8 cellular contexts compared by ENCODE assay signal in genomic region chrX:137052641-137053235, GRCh38. TPM values are rescaled to one million over a fixed set of nuclear protein-coding genes. Genes with fewer than 3 reads are reported as not detected.
DNase-seq lines count a peak whose midpoint lies in the region; ATAC-seq and TF ChIP-seq lines count a peak whose summit lies in the region.

No MANE protein-coding gene starts in this region.

- peaks cover 69% of the 10 kb centered on the region for H3K27me3 ChIP-seq in HUES64 (ENCODE audit: insufficient read depth, low read length)
- peaks cover 62% of the 10 kb centered on the region for H3K27me3 ChIP-seq in WERI-Rb-1 (ENCODE audit: insufficient read depth, low read depth, severe bottlenecking)

- 6% methylated on average over 34 of the region's 37 CpGs for WGBS in HUES64

- H3K4me1 ChIP-seq in HUES64 (ENCODE audit: insufficient read depth, low read length) = no peaks in the 10 kb centered on the region

- ATAC-seq in GM19035 (IDR thresholded peaks at IDR 0.05; ENCODE audit: unreplicated experiment) = peak; percentile 13

- TF ChIP-seq CTCF in AG04449 (IDR thresholded peaks at IDR 0.05; ENCODE audit: insufficient read depth, low read length, missing control alignments) (no peak), WERI-Rb-1 (IDR thresholded peaks at IDR 0.05; ENCODE audit: low read depth, low read length) (no peak)

- no peaks in the 10 kb centered on the region for H3K9me3 ChIP-seq in HUES64 (ENCODE audit: insufficient read depth, low read depth, low read length)
- H3K9me3 ChIP-seq in WERI-Rb-1 (ENCODE audit: severe bottlenecking) = no peaks in the 10 kb centered on the region

- POLR2A ChIA-PET in AG04449 (lab: Yijun Ruan, JAX) = no interaction called here

- H3K4me3 ChIP-seq in AG04449 (ENCODE audit: low read depth, low read length) (peak overlapping the region; percentile 47), HUES64 (ENCODE audit: low read length) (peak overlapping the region; percentile 54), WERI-Rb-1 (ENCODE audit: low read depth, low read length) (no peak overlapping the region)

- H3K36me3 ChIP-seq in HUES64 (ENCODE audit: insufficient read depth, low read length) (no peaks in the 10 kb centered on the region), WERI-Rb-1 (no peaks in the 10 kb centered on the region)

- H3K9ac ChIP-seq in HUES64 (ENCODE audit: low read depth, low read length) = no peak overlapping the region; the same call in 1 of the 2 replicates

- H3K27ac ChIP-seq in HUES64 (ENCODE audit: low read depth, low read length) = no peak overlapping the region
- H3K27ac ChIP-seq in WERI-Rb-1 = no peak overlapping the region

- CTCF ChIA-PET in AG04449 (lab: Yijun Ruan, JAX) = interaction anchor here (0.8 to 2.5 kb wide), 8 partner anchors 10 to 140 kb away, joined by 3 to 11 read pairs (median 4); no protein-coding TSS in a partner anchor

- DNase-seq in AG04449 (ENCODE audit: low read depth, low spot score) (no peak), iPS-NIHi7 (ENCODE audit: extremely low spot score) (peak; percentile 40), WERI-Rb-1 (no peak), NCI-H2171 (lab: John Stamatoyannopoulos, UW) (no peak)
- DNase-seq in activated naive CD4-positive, alpha-beta T cell treated with Interleukin-2 at 50 U/mL for 16 hours = peak; percentile 39
- peak in 5 of 6 experiments; percentile 0 to 58 (median 34) for DNase-seq in stimulated activated naive CD4-positive, alpha-beta T cell (lab: John Stamatoyannopoulos, UW)

RNA-seq across cellular contexts. Expression of gene GPR101, which starts 18.9 kb away (rescaled TPM):
- polyA plus RNA-seq in HUES64 (2013, experiment 1 of 2) = not detected
- polyA plus RNA-seq in HUES64 (2013, experiment 2 of 2) = not detected

Comparison
In these comparisons a context has a peak if more than half of its experiments do, and no peak if none do; other contexts are left out.
1. DNase-seq: peak in activated naive CD4-positive, alpha-beta T cell treated with Interleukin-2 at 50 U/mL for 16 hours (single experiment), iPS-NIHi7 (single experiment) and stimulated activated naive CD4-positive, alpha-beta T cell (5 of 6); none in AG04449 (single experiment), WERI-Rb-1 (single experiment) and NCI-H2171 (single experiment).